Comparison of ENCODE assay signal across 8 cellular contexts in the genomic region with DNA sequence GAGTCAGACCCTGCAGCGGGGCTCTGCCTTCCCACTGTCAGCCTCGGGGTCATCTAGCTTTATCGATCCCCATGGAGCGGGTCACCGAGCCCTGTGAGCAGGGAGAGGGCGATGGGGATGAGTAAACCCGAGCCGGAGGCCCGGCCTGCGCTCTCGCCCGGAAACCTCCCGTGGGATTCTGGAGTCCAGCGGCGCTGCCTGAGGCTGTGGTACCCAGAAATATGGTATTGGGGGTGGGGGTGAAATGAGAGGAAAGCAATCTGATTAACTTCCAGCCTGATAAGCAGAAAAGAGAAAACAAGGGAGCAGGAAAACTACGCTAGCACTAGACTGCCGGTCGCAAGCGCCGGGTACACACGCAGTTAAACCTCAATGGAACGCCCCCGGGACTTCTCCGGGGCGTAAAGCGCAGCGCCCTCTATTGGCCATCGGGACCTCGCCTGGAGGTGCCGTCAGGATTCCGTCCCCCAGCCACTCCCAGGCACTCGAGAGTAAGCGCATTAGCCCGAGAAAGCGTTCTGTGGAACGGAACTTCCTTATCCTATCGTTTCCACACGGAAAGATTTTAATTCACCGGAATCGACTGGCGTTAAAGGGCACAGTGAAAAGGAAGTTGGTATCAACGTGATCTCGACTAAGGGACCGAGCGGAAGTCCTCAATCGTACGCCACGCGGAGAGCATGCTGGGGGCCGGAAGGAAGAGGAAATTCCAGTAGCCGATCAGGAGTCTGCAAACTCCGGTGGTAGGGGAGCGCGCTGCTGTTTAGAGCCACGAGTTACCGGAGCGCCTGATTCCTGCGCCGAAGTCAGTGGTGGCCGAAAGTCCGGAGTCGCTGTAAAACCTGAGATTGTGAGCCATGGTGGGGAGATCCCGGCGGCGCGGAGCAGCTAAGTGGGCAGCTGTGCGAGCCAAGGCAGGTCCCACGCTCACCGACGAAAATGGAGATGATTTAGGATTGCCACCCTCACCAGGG. TPM values are rescaled to one million over a fixed set of nuclear protein-coding genes. Genes with fewer than 3 reads are reported as not detected.
DNase-seq lines count a peak whose midpoint lies in the region; ATAC-seq and TF ChIP-seq lines count a peak whose summit lies in the region.

A gene with protein sequence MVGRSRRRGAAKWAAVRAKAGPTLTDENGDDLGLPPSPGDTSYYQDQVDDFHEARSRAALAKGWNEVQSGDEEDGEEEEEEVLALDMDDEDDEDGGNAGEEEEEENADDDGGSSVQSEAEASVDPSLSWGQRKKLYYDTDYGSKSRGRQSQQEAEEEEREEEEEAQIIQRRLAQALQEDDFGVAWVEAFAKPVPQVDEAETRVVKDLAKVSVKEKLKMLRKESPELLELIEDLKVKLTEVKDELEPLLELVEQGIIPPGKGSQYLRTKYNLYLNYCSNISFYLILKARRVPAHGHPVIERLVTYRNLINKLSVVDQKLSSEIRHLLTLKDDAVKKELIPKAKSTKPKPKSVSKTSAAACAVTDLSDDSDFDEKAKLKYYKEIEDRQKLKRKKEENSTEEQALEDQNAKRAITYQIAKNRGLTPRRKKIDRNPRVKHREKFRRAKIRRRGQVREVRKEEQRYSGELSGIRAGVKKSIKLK (plus strand): TSS at position 712 of the 974 bp plus-strand sequence. CDS start 146 bp downstream, at position 858.

- peak; percentile 99 for DNase-seq in ELR (ENCODE audit: low read depth)
- DNase-seq in H4 (ENCODE audit: low spot score) = peak; percentile 98
- peak; percentile 97 for DNase-seq in LoVo (ENCODE audit: low spot score)
- peak; percentile 88 for DNase-seq in activated effector memory CD4-positive, alpha-beta T cell treated with Interleukin-2 at 50 U/mL for 16 hours
- peak; percentile 100 for DNase-seq in fibroblast of pulmonary artery (ENCODE audit: low read depth)
- DNase-seq in stimulated activated naive CD8-positive, alpha-beta T cell treated with anti-CD3 and anti-CD28 coated beads, Interleukin-15, amount 100 ng/mL, for 72 hours = peak; percentile 93 to 95

- peak; percentile 79 for TF ChIP-seq POLR2A in Raji (IDR thresholded peaks at IDR 0.05; ENCODE audit: insufficient read depth, low read depth, low read length)

- ATAC-seq in stimulated activated naive CD8-positive, alpha-beta T cell treated with anti-CD3 and anti-CD28 coated beads, Interleukin-15, amount 100 ng/mL, for 72 hours = peak; percentile 94

- peak within 1 kb of the TSS; percentile 91 to 94 (median 92) for H3K4me3 Mint-ChIP-seq in nephron
- peak within 1 kb of the TSS; percentile 98 to 99 for H3K4me3 Mint-ChIP-seq in stimulated activated naive CD8-positive, alpha-beta T cell treated with anti-CD3 and anti-CD28 coated beads, Interleukin-15, amount 100 ng/mL, for 72 hours

- peaks cover 22% of the 10 kb centered on the region for H3K36me3 Mint-ChIP-seq in nephron (ENCODE audit: low read depth)

- no peaks in the 10 kb centered on the region for H3K9me3 Mint-ChIP-seq in nephron
- no peaks in the 10 kb centered on the region for H3K9me3 Mint-ChIP-seq in stimulated activated naive CD8-positive, alpha-beta T cell treated with anti-CD3 and anti-CD28 coated beads, Interleukin-15, amount 100 ng/mL, for 72 hours

- H3K27me3 Mint-ChIP-seq in nephron (ENCODE audit: low read depth) = no peaks in the 10 kb centered on the region
- no peaks in the 10 kb centered on the region for H3K27me3 Mint-ChIP-seq in stimulated activated naive CD8-positive, alpha-beta T cell treated with anti-CD3 and anti-CD28 coated beads, Interleukin-15, amount 100 ng/mL, for 72 hours

- H3K4me3 ChIP-seq in fibroblast of pulmonary artery (replicated peaks; ENCODE audit: low read depth, low read length) = peak within 1 kb of the TSS; percentile 73

- peak within 1 kb of the TSS; percentile 98 to 100 (median 99) for H3K27ac Mint-ChIP-seq in nephron
- H3K27ac Mint-ChIP-seq in stimulated activated naive CD8-positive, alpha-beta T cell treated with anti-CD3 and anti-CD28 coated beads, Interleukin-15, amount 100 ng/mL, for 72 hours = peak within 1 kb of the TSS; percentile 99 to 100

- peak; percentile 94 for TF ChIP-seq CTCF in fibroblast of pulmonary artery (IDR thresholded peaks at IDR 0.05; ENCODE audit: low read length, missing control alignments)
- peak; percentile 97 to 98 (median 98) for TF ChIP-seq CTCF in nephron (IDR thresholded peaks at IDR 0.05; ENCODE audit: unreplicated experiment in 3 of 3)

- peaks cover 32% of the 10 kb centered on the region for H3K4me1 Mint-ChIP-seq in nephron
- peaks cover 42% of the 10 kb centered on the region for H3K4me1 Mint-ChIP-seq in stimulated activated naive CD8-positive, alpha-beta T cell treated with anti-CD3 and anti-CD28 coated beads, Interleukin-15, amount 100 ng/mL, for 72 hours

RNA-seq across cellular contexts. Expression of the gene that starts here (rescaled TPM):
- total RNA-seq in H4 (2014; rRNA removed; shearing (Covaris generic)) = 19.7 and 23.6 TPM in 2 replicates

Comparison
In these comparisons a context has a peak if more than half of its experiments do, and no peak if none do; other contexts are left out.
1. Peak in every context shown above with its lines: DNase-seq, ATAC-seq and H3K4me3 ChIP-seq.